Comparison of ENCODE assay signal across 1 cellular context in the genomic region with DNA sequence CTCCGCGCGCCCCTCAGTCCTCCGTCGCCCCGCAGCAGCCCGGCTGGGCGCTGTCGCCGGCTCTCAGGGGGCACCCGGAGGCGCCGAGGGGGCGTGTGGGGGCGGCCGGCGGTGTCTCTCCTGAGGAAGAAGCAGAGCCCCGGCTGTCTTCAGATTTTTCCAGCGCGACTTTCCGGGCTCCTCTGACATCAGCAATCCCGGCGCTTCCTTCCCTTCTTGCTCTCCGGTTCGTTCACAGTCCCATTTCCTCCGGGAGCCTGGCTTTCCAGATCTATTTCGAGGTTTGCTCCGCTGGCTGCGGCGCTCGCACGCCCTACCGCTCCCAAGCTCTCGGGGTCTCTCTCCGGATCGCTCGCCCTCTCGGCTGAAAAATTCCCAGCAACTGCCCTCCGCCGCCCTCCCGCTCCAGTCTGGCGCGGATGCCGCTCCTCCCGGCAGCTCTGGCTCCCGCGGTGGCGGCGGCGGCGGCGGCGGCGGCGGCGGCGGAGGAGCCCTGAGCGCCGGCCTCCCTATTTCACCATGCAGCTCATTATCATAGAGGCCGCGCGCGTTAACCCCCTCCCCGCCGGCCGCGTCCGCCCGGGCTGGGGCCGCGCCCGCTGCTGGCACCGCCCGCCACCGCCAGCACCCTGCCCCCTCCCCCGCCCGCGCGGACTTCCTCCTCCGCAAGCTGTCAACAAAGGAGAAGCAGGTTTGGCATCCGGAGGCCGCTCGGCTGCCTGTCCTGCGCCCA.
TF ChIP-seq lines count a peak whose summit lies in the region.

A gene with protein sequence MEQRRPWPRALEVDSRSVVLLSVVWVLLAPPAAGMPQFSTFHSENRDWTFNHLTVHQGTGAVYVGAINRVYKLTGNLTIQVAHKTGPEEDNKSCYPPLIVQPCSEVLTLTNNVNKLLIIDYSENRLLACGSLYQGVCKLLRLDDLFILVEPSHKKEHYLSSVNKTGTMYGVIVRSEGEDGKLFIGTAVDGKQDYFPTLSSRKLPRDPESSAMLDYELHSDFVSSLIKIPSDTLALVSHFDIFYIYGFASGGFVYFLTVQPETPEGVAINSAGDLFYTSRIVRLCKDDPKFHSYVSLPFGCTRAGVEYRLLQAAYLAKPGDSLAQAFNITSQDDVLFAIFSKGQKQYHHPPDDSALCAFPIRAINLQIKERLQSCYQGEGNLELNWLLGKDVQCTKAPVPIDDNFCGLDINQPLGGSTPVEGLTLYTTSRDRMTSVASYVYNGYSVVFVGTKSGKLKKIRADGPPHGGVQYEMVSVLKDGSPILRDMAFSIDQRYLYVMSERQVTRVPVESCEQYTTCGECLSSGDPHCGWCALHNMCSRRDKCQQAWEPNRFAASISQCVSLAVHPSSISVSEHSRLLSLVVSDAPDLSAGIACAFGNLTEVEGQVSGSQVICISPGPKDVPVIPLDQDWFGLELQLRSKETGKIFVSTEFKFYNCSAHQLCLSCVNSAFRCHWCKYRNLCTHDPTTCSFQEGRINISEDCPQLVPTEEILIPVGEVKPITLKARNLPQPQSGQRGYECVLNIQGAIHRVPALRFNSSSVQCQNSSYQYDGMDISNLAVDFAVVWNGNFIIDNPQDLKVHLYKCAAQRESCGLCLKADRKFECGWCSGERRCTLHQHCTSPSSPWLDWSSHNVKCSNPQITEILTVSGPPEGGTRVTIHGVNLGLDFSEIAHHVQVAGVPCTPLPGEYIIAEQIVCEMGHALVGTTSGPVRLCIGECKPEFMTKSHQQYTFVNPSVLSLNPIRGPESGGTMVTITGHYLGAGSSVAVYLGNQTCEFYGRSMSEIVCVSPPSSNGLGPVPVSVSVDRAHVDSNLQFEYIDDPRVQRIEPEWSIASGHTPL (N-terminal part only) (minus strand): TSS at position 534 of the 733 bp plus-strand sequence. CDS start 26,462 bp downstream, outside the sequence.

TF ChIP-seq in HEK293, 187 proteins besides CTCF, POLR2A, EP300 and RAD21 (continued from another document):
- TF ChIP-seq GLIS2 (tag by site-specific recombination; IDR thresholded peaks at IDR 0.05): peak; percentile 55
- TF ChIP-seq, protein P1, sequence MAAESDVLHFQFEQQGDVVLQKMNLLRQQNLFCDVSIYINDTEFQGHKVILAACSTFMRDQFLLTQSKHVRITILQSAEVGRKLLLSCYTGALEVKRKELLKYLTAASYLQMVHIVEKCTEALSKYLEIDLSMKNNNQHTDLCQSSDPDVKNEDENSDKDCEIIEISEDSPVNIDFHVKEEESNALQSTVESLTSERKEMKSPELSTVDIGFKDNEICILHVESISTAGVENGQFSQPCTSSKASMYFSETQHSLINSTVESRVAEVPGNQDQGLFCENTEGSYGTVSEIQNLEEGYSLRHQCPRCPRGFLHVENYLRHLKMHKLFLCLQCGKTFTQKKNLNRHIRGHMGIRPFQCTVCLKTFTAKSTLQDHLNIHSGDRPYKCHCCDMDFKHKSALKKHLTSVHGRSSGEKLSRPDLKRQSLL (tag by site-specific recombination; IDR thresholded peaks at IDR 0.05): peak; percentile 65
- TF ChIP-seq ZNF549 (tag by site-specific recombination; IDR thresholded peaks at IDR 0.05): no peak
